Comparison of ENCODE assay signal across 17 cellular contexts in the genomic region with DNA sequence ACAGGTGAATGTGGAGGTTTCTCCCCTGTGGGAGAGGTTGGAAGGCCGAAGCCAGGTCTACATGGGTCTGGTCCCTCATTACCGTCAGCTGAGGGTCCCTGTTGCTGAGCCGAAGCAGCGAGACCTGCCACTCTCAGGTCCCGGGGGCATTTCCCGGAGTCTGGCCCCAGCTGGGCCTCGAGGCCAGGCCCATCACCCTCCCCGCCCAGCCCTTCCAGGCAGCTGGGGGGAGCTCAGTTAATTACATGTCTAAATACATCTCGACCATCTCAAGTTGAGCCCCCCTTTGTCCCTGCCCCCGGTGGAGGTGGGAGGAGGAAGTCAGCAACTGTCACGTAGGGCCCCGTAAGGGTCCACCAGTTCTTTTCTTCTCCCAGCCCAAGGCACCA. TPM values are rescaled to one million over a fixed set of nuclear protein-coding genes. Genes with fewer than 3 reads are reported as not detected.
A peak's percentile ranks its signal among the peaks of the same experiment; 100 is the strongest.
DNase-seq lines count a peak whose midpoint lies in the region; ATAC-seq and TF ChIP-seq lines count a peak whose summit lies in the region.
"Had no signal": no experiment of that assay in that cellular context is flagged by ENCODE, and none has a peak within 500 bp of the region (broad histone marks: within the 10 kb centered on the region; RNA-seq: fewer than 3 reads in every experiment).

No MANE protein-coding gene starts in this region.

- peak overlapping the region; percentile 11 to 25 for H3K27ac ChIP-seq in breast epithelium
- peak overlapping the region; percentile 3; the same call in 1 of the 2 replicates for H3K27ac ChIP-seq in RWPE1
- H3K27ac ChIP-seq in psoas muscle: no peak overlapping the region
- peak overlapping the region in 2 of 4 donors; percentile 12 to 26 for H3K27ac ChIP-seq in gastrocnemius medialis
- H3K27ac ChIP-seq: C4-2B, KMS-11 had no signal

- H3K9me3 ChIP-seq in breast epithelium (peaks cover 0 to 8% of the 10 kb centered on the region in 2 donors), psoas muscle (no peaks in the 10 kb centered on the region), gastrocnemius medialis (no peaks in the 10 kb centered on the region)

- no peak for ATAC-seq in psoas muscle
- ATAC-seq in activated CD8-positive, alpha-beta T cell treated with anti-CD3 and anti-CD28 coated beads, Interleukin-2, amount 10 ng/mL, durations not matched to agents 7 days and 5 days: no peak
- no peak for ATAC-seq in gastrocnemius medialis

- CTCF ChIA-PET in MCF 10A (lab: Yijun Ruan, JAX): interaction anchor here (0.6 to 1.5 kb wide), 5 partner anchors 9 to 460 kb away, joined by 3 to 4 read pairs (median 4); no protein-coding TSS in a partner anchor
- CTCF ChIA-PET in RWPE1 (lab: Yijun Ruan, JAX): interaction anchor here (0.6 to 1.0 kb wide), 3 partner anchors 190 to 349 kb away, joined by 3 read pairs; no protein-coding TSS in a partner anchor
- CTCF ChIA-PET in activated CD8-positive, alpha-beta T cell treated with anti-CD3 and anti-CD28 coated beads, Interleukin-2, amount 10 ng/mL, durations not matched to agents 7 days and 5 days (lab: Charles Lee): interaction anchor here (0.8 to 1.2 kb wide), 2 partner anchors 11 to 349 kb away, joined by 3 read pairs; no protein-coding TSS in a partner anchor

- H3K9me3 Mint-ChIP-seq in MCF 10A (ENCODE audit: unreplicated experiment): no peaks in the 10 kb centered on the region
- no peaks in the 10 kb centered on the region for H3K9me3 Mint-ChIP-seq in activated CD8-positive, alpha-beta T cell treated with anti-CD3 and anti-CD28 coated beads, Interleukin-2, amount 10 ng/mL, durations not matched to agents 7 days and 5 days (ENCODE audit: insufficient read depth)

- peaks cover 0 to 7% of the 10 kb centered on the region in 2 donors for H3K4me1 ChIP-seq in breast epithelium
- peaks cover 16% of the 10 kb centered on the region for H3K4me1 ChIP-seq in psoas muscle
- H3K4me1 ChIP-seq in gastrocnemius medialis: peaks cover 8 to 25% of the 10 kb centered on the region in 2 donors

- WGBS in psoas muscle, 3 donors: 46 to 57% (median 53%) methylated on average over 12 of the region's 12 CpGs

- H3K27me3 ChIP-seq in breast epithelium (no peaks in the 10 kb centered on the region), psoas muscle (ENCODE audit: insufficient read depth in 3 of 3, low read length in 2 of 3) (no peaks in the 10 kb centered on the region), gastrocnemius medialis (no peaks in the 10 kb centered on the region)

- no peak overlapping the region for H3K4me3 Mint-ChIP-seq in MCF 10A (ENCODE audit: unreplicated experiment)
- H3K4me3 Mint-ChIP-seq in activated CD8-positive, alpha-beta T cell treated with anti-CD3 and anti-CD28 coated beads, Interleukin-2, amount 10 ng/mL, durations not matched to agents 7 days and 5 days: no peak overlapping the region

- POLR2A ChIA-PET in MCF 10A (lab: Yijun Ruan, JAX): no interaction called here
- POLR2A ChIA-PET in RWPE1 (lab: Yijun Ruan, JAX; ENCODE audit: low non-redundant PET): no interaction called here
- POLR2A ChIA-PET in activated CD8-positive, alpha-beta T cell treated with anti-CD3 and anti-CD28 coated beads, Interleukin-2, amount 10 ng/mL, durations not matched to agents 7 days and 5 days (lab: Charles Lee): no interaction called here

- H3K36me3 ChIP-seq in breast epithelium (no peaks in the 10 kb centered on the region), psoas muscle (ENCODE audit: insufficient read depth in 1 of 2, low read depth in 1 of 2) (no peaks in the 10 kb centered on the region), gastrocnemius medialis (no peaks in the 10 kb centered on the region)

- BruUV-seq in MCF 10A (replicated peaks; lab: Mats Ljungman, UMichigan): no TSS peak

- peaks cover 5% of the 10 kb centered on the region for H3K4me1 Mint-ChIP-seq in MCF 10A (ENCODE audit: insufficient read depth, unreplicated experiment)
- peaks cover 10% of the 10 kb centered on the region for H3K4me1 Mint-ChIP-seq in activated CD8-positive, alpha-beta T cell treated with anti-CD3 and anti-CD28 coated beads, Interleukin-2, amount 10 ng/mL, durations not matched to agents 7 days and 5 days (ENCODE audit: low read depth)

- H3K36me3 Mint-ChIP-seq in MCF 10A (ENCODE audit: insufficient read depth, unreplicated experiment): peaks cover 7% of the 10 kb centered on the region
- H3K36me3 Mint-ChIP-seq in activated CD8-positive, alpha-beta T cell treated with anti-CD3 and anti-CD28 coated beads, Interleukin-2, amount 10 ng/mL, durations not matched to agents 7 days and 5 days (ENCODE audit: low read depth): no peaks in the 10 kb centered on the region

- TF ChIP-seq POLR2A in breast epithelium (IDR thresholded peaks at IDR 0.05) (no peak), gastrocnemius medialis (IDR thresholded peaks at IDR 0.05) (no peak)

- in situ Hi-C loops in gastrocnemius medialis (cut with MboI; ENCODE audit: low sequenced_read_pairs in 4 of 4): loop anchor here in 3 of 4 donors (25.0 kb wide), 2 partner anchors 195 to 445 kb away; a partner anchor contains a TSS

- no peak overlapping the region for H3K27ac Mint-ChIP-seq in MCF 10A (ENCODE audit: low read depth, unreplicated experiment)
- H3K27ac Mint-ChIP-seq in activated CD8-positive, alpha-beta T cell treated with anti-CD3 and anti-CD28 coated beads, Interleukin-2, amount 10 ng/mL, durations not matched to agents 7 days and 5 days: no peak overlapping the region

- H3K4me3 ChIP-seq in breast epithelium (peak overlapping the region in 1 of 3 donors; percentile 28), psoas muscle (peak overlapping the region; percentile 88), gastrocnemius medialis (peak overlapping the region in 1 of 4 donors; percentile 3)

- no peak for DNase-seq in breast epithelium (ENCODE audit: low spot score in 2 of 2)
- DNase-seq in MCF 10A (ENCODE audit: unreplicated experiment): no peak
- DNase-seq in RWPE1 (ENCODE audit: low spot score): no peak
- peak; percentile 66 for DNase-seq in left kidney (ENCODE audit: low read depth, low spot score)
- no peak for DNase-seq in psoas muscle
- no peak for DNase-seq in activated CD8-positive, alpha-beta T cell treated with anti-CD3 and anti-CD28 coated beads, Interleukin-2, amount 10 ng/mL, durations not matched to agents 7 days and 5 days
- no peak for DNase-seq in gastrocnemius medialis
- no peak for DNase-seq in medulla oblongata (ENCODE audit: extremely low spot score)
- DNase-seq: 8988T, GOT3, MM.1S, NCI-H1105, NCI-H2029, NCI-H2171 treated with DMSO at 0.1 percent for 48 hours, NCI-H510A treated with DMSO at 0.1 percent for 48 hours had no signal

- intact Hi-C loops in breast epithelium (cut with DNase I; ENCODE audit: low total_unique reads) (loop anchor here (10.0 kb wide), 1 partner anchor 177 kb away; no protein-coding TSS in a partner anchor), MCF 10A (cut with micrococcal nuclease) (no loop called here), psoas muscle (cut with DNase I) (loop anchor here in 1 of 2 donors (5.0 to 10.0 kb wide), 2 partner anchors 100 to 187 kb away; a partner anchor contains a TSS), gastrocnemius medialis (cut with DNase I; ENCODE audit: low total_unique reads) (no loop called here)

- no peak for TF ChIP-seq CTCF in breast epithelium (IDR thresholded peaks at IDR 0.05)
- TF ChIP-seq CTCF in MCF 10A (IDR thresholded peaks at IDR 0.05; ENCODE audit: unreplicated experiment): no peak
- TF ChIP-seq CTCF in RWPE1 (conservative IDR thresholded peaks at IDR 0.05; ENCODE audit: low read depth): no peak
- no peak for TF ChIP-seq CTCF in psoas muscle (IDR thresholded peaks at IDR 0.05)
- no peak for TF ChIP-seq CTCF in gastrocnemius medialis (IDR thresholded peaks at IDR 0.05 in 4 of 5, conservative IDR thresholded peaks at IDR 0.05 in 1 of 5)

- no peaks in the 10 kb centered on the region for H3K27me3 Mint-ChIP-seq in MCF 10A (ENCODE audit: insufficient read depth, unreplicated experiment)
- peaks cover 21% of the 10 kb centered on the region for H3K27me3 Mint-ChIP-seq in activated CD8-positive, alpha-beta T cell treated with anti-CD3 and anti-CD28 coated beads, Interleukin-2, amount 10 ng/mL, durations not matched to agents 7 days and 5 days (ENCODE audit: low read depth)

RNA-seq across cellular contexts. Expression of a gene that starts 3.6 kb away (rescaled TPM):
- total RNA-seq in breast epithelium: 100 to 1,000 TPM in 1 of 3 donors, 10 to 100 TPM in 2; 48.2 to 136 (median 88.8) TPM
- 5.7 and 6.9 TPM in 2 replicates for total RNA-seq in MCF 10A (2022)
- total RNA-seq in psoas muscle: 10 to 100 TPM; 14.3 to 37.7 (median 27.9) TPM
- 10 to 100 TPM; 24.5 to 49.4 (median 30.7) TPM for polyA plus RNA-seq in psoas muscle
- under 1 TPM; 0.21 to 0.32 TPM for total RNA-seq in activated CD8-positive, alpha-beta T cell treated with anti-CD3 and anti-CD28 coated beads, Interleukin-2, amount 10 ng/mL, durations not matched to agents 7 days and 5 days
- 10 to 100 TPM; 22.0 to 56.9 (median 38.5) TPM for total RNA-seq in gastrocnemius medialis

RNA-seq across cellular contexts. Expression of a gene that starts 47.3 kb away (rescaled TPM):
- total RNA-seq in breast epithelium (1 to 10 TPM in 2 of 3 donors, not detected in 1; 2.0 to 2.3 TPM), MCF 10A (2022) (118 and 135 TPM in 2 replicates), psoas muscle (1 to 10 TPM in 1 of 4 donors, under 1 TPM in 3; 0.49 to 1.1 (median 0.69) TPM), gastrocnemius medialis (1 to 10 TPM in 1 of 4 donors, not detected in 3; 1.4 TPM)
- polyA plus RNA-seq in psoas muscle: 1 to 10 TPM in 1 of 3 donors, under 1 TPM in 2; 0.87 to 7.3 (median 0.97) TPM
- total RNA-seq in activated CD8-positive, alpha-beta T cell treated with anti-CD3 and anti-CD28 coated beads, Interleukin-2, amount 10 ng/mL, durations not matched to agents 7 days and 5 days: 1 to 10 TPM; 1.3 to 2.6 TPM

Comparison
In these comparisons a context has a peak if more than half of its experiments do, and no peak if none do; other contexts are left out.
1. RNA of a gene that starts 47.3 kb away (total RNA-seq): 118 to 135 TPM in MCF 10A; 1.3 to 2.6 TPM in activated CD8-positive, alpha-beta T cell treated with anti-CD3 and anti-CD28 coated beads, Interleukin-2, amount 10 ng/mL, durations not matched to agents 7 days and 5 days, 2.0 to 2.3 TPM in breast epithelium, 0.49 to 1.1 TPM in psoas muscle and 1.4 TPM in gastrocnemius medialis; every median in the first group is over 10 times any median in the second.